Comparison of ENCODE assay signal across 8 cellular contexts in the genomic region with DNA sequence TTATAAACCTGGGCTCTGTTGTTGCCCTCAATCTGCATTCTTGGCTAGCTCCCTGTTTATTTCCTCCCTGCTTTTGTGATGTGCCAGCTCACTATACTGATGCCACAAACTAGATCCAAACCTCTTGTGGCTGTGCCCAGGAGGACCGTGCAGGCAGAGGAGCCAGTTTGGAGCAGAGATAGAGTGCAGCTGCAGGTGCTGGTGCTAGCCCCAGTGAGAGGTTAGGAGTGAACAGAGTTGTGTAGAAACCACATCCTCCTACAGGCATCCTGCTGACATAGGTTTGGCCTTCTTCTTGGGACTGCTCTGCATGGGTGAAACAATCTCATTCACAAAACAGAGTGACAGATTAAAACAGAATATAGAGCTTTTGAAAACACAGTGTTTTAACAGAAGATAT. TPM values are rescaled to one million over a fixed set of nuclear protein-coding genes. Genes with fewer than 3 reads are reported as not detected.
DNase-seq lines count a peak whose midpoint lies in the region; ATAC-seq and TF ChIP-seq lines count a peak whose summit lies in the region.

No MANE protein-coding gene starts in this region.

- no peaks in the 10 kb centered on the region for H3K27me3 ChIP-seq in colonic mucosa

- H3K36me3 Mint-ChIP-seq in stimulated activated memory B cell treated with anti-CD40 and anti-IgM and Interleukin-4, amounts not matched to agents 10 μg/mL and 1 μg/mL and 100 μg/mL, for 72 hours, result no peaks in the 10 kb centered on the region

- no peak overlapping the region for H3K4me3 Mint-ChIP-seq in stimulated activated memory B cell treated with anti-CD40 and anti-IgM and Interleukin-4, amounts not matched to agents 10 μg/mL and 1 μg/mL and 100 μg/mL, for 72 hours

- H3K9me3 Mint-ChIP-seq in stimulated activated memory B cell treated with anti-CD40 and anti-IgM and Interleukin-4, amounts not matched to agents 10 μg/mL and 1 μg/mL and 100 μg/mL, for 72 hours, result no peaks in the 10 kb centered on the region

- no peaks in the 10 kb centered on the region for H3K4me1 ChIP-seq in colonic mucosa

- intact Hi-C loops in colonic mucosa (cut with DNase I), result loop anchor here (5.0 kb wide), 1 partner anchor 117 kb away; no protein-coding TSS in a partner anchor

- DNase-seq in activated T-cell treated with anti-CD3 and anti-CD28 coated beads, Interleukin-2, amount 50 U/mL, for 1 hour, result peak; percentile 50
- no peak for DNase-seq in NCI-H1048 (lab: John Stamatoyannopoulos, UW)
- DNase-seq in SK-N-DZ (ENCODE audit: low spot score), result no peak
- no peak for DNase-seq in NCI-H1417 treated with DMSO at 0.1 percent for 48 hours (lab: John Stamatoyannopoulos, UW)
- DNase-seq in colonic mucosa, result no peak

- H3K36me3 ChIP-seq in colonic mucosa, result no peaks in the 10 kb centered on the region

- H3K9ac ChIP-seq in colonic mucosa (ENCODE audit: low read depth in 2 of 2, low read length in 2 of 2), result no peak overlapping the region

- H3K4me1 Mint-ChIP-seq in stimulated activated memory B cell treated with anti-CD40 and anti-IgM and Interleukin-4, amounts not matched to agents 10 μg/mL and 1 μg/mL and 100 μg/mL, for 72 hours, result peaks cover 14% of the 10 kb centered on the region

- H3K9me3 ChIP-seq in colonic mucosa, result no peaks in the 10 kb centered on the region

- peak; percentile 65 for ATAC-seq in GM19468 (IDR thresholded peaks at IDR 0.05; ENCODE audit: extremely low read depth, unreplicated experiment)
- ATAC-seq in HG03280 (IDR thresholded peaks at IDR 0.05; ENCODE audit: unreplicated experiment), result peak; percentile 92
- peak; percentile 79 for ATAC-seq in stimulated activated memory B cell treated with anti-CD40 and anti-IgM and Interleukin-4, amounts not matched to agents 10 μg/mL and 1 μg/mL and 100 μg/mL, for 72 hours

- no peaks in the 10 kb centered on the region for H3K27me3 Mint-ChIP-seq in stimulated activated memory B cell treated with anti-CD40 and anti-IgM and Interleukin-4, amounts not matched to agents 10 μg/mL and 1 μg/mL and 100 μg/mL, for 72 hours

- no peak for TF ChIP-seq CTCF in colonic mucosa (IDR thresholded peaks at IDR 0.05)

- no peak overlapping the region for H3K27ac Mint-ChIP-seq in stimulated activated memory B cell treated with anti-CD40 and anti-IgM and Interleukin-4, amounts not matched to agents 10 μg/mL and 1 μg/mL and 100 μg/mL, for 72 hours

- no peak overlapping the region for H3K27ac ChIP-seq in colonic mucosa

- H3K4me3 ChIP-seq in colonic mucosa, result no peak overlapping the region

RNA-seq across cellular contexts. Expression of gene TNIP3, which starts 25.7 kb away (rescaled TPM):
- not detected in 2 replicates for polyA plus RNA-seq in SK-N-DZ (2014; cell fraction: cytosol; rRNA removed)
- polyA plus RNA-seq in SK-N-DZ (2014; cell fraction: nucleus; rRNA removed), result not detected in 2 replicates
- 1 to 10 TPM in 1 of 2 donors, under 1 TPM in 1; 0.40 to 1.2 TPM for total RNA-seq in colonic mucosa
